Comparison of ENCODE assay signal across 10 cellular contexts in genomic region chr15:44550256-44550655, GRCh38. TPM values are rescaled to one million over a fixed set of nuclear protein-coding genes. Genes with fewer than 3 reads are reported as not detected.
A peak's percentile ranks its signal among the peaks of the same experiment; 100 is the strongest.
DNase-seq lines count a peak whose midpoint lies in the region; ATAC-seq, FAIRE-seq and TF ChIP-seq lines count a peak whose summit lies in the region.
"Had no signal": no experiment of that assay in that cellular context is flagged by ENCODE, and none has a peak within 500 bp of the region (broad histone marks: within the 10 kb centered on the region; RNA-seq: fewer than 3 reads in every experiment).

No MANE protein-coding gene starts in this region.

- TF ChIP-seq RAD21 in A549 (conservative IDR thresholded peaks at IDR 0.05 in 1 of 2, IDR thresholded peaks at IDR 0.05 in 1 of 2) = no peak

- TF ChIP-seq EP300 in A549 (IDR thresholded peaks at IDR 0.05) = no peak
- no peak for TF ChIP-seq EP300 in tibial nerve (IDR thresholded peaks at IDR 0.05)

- no peak for TF ChIP-seq POLR2A in A549 (IDR thresholded peaks at IDR 0.05; ENCODE audit: low read length)
- TF ChIP-seq POLR2A in tibial nerve (IDR thresholded peaks at IDR 0.05) = no peak

- H3K4me1 ChIP-seq in A549 = 0 out of 3 replicates have a peak, but pooled peaks cover 4% of the 10 kb centered on the region
- no peaks in the 10 kb centered on the region for H3K4me1 ChIP-seq in hepatocyte (ENCODE audit: insufficient read depth)
- peaks cover 0 to 17% (median 4%) of the 10 kb centered on the region in 4 donors for H3K4me1 ChIP-seq in tibial nerve

- H3K27ac Mint-ChIP-seq in activated T-cell treated with anti-CD3 and anti-CD28 coated beads, Interleukin-2, amount 50 U/mL, for 72 hours = no peak overlapping the region

- ATAC-seq in A549 (peak; percentile 64 to 84; a peak in 4 of 6 replicates), HG03432 (IDR thresholded peaks at IDR 0.05; ENCODE audit: unreplicated experiment) (no peak), GM21529 (IDR thresholded peaks at IDR 0.05; ENCODE audit: unreplicated experiment) (no peak)
- no peak for ATAC-seq in activated T-cell treated with anti-CD3 and anti-CD28 coated beads, Interleukin-2, amount 50 U/mL, for 72 hours (replicated peaks in 1 of 2)

- peaks cover 21% of the 10 kb centered on the region for H4K20me1 ChIP-seq in hepatocyte (ENCODE audit: insufficient read depth, poor library complexity, severe bottlenecking)

- H3K27ac ChIP-seq in A549 (no peak overlapping the region), hepatocyte (no peak overlapping the region), tibial nerve (no peak overlapping the region)

- no peak overlapping the region for H2AFZ ChIP-seq in hepatocyte

- H3K9me2 ChIP-seq in hepatocyte (replicated peaks; ENCODE audit: insufficient read depth) = no peaks in the 10 kb centered on the region

- POLR2A ChIA-PET in A549 (lab: Yijun Ruan, JAX) = interaction anchor here (1.1 kb wide), 1 partner anchor 13 kb away, joined by 3 read pairs; the partner anchor contains the start of gene EIF3J

- peaks cover 4% of the 10 kb centered on the region; the same call in 1 of the 2 replicates for H3K36me3 ChIP-seq in GM06990 (ENCODE audit: control insufficient read depth, insufficient read depth, low read length)
- no peaks in the 10 kb centered on the region for H3K36me3 ChIP-seq in hepatocyte (replicated peaks; ENCODE audit: insufficient read depth, low read depth)
- H3K36me3 ChIP-seq in tibial nerve = peaks cover 0 to 57% (median 7%) of the 10 kb centered on the region in 3 donors

- H3K9me3 ChIP-seq in A549 (no peaks in the 10 kb centered on the region), hepatocyte (ENCODE audit: low read depth) (no peaks in the 10 kb centered on the region), tibial nerve (no peaks in the 10 kb centered on the region)

- CTCF ChIA-PET in A549 (lab: Yijun Ruan, JAX) = interaction anchor here (0.6 to 1.6 kb wide), 8 partner anchors 9 to 223 kb away, joined by 3 to 8 read pairs (median 3); no protein-coding TSS in a partner anchor

- H3K27me3 ChIP-seq in GM06990 (replicated peaks; ENCODE audit: control insufficient read depth, insufficient read depth, low read length) (no peaks in the 10 kb centered on the region), hepatocyte (no peaks in the 10 kb centered on the region), tibial nerve (no peaks in the 10 kb centered on the region)

- DNase-seq in A549 (ENCODE audit: low read depth in 1 of 2, low spot score in 1 of 2) (peak in 1 of 2 experiments; percentile 52), GM06990 (ENCODE audit: extremely low read depth, insufficient read length) (no peak), hepatocyte (ENCODE audit: low spot score) (no peak), tibial nerve (ENCODE audit: low spot score in 2 of 2) (no peak)
- DNase-seq in activated T-cell treated with anti-CD3 and anti-CD28 coated beads, Interleukin-2, amount 50 U/mL, for 72 hours = no peak
- DNase-seq: stimulated activated CD4-positive, alpha-beta T cell treated with anti-CD3 and anti-CD28 coated beads, Interleukin-4, amount 100 ng/mL, for 4 hours had no signal

- H3K4me1 Mint-ChIP-seq in activated T-cell treated with anti-CD3 and anti-CD28 coated beads, Interleukin-2, amount 50 U/mL, for 72 hours (ENCODE audit: low read depth) = peaks cover 50% of the 10 kb centered on the region

- H3K79me2 ChIP-seq in hepatocyte = peaks cover 70% of the 10 kb centered on the region

- 34% methylated on average over 3 of the region's 3 CpGs for WGBS in A549 (ENCODE audit: missing lambda C conversion rate)
- WGBS in hepatocyte (ENCODE audit: low lambda C conversion rate, missing lambda C conversion rate) = 79% methylated on average over 3 of the region's 3 CpGs
- 32 to 33% methylated on average over 3 of the region's 3 CpGs for WGBS in tibial nerve, 2 donors

- H3K9me3 Mint-ChIP-seq in activated T-cell treated with anti-CD3 and anti-CD28 coated beads, Interleukin-2, amount 50 U/mL, for 72 hours = no peaks in the 10 kb centered on the region

- H3K4me3 ChIP-seq in A549 = no peak overlapping the region
- no peak overlapping the region for H3K4me3 ChIP-seq in GM06990 (replicated peaks; ENCODE audit: low read depth, low read length)
- no peak overlapping the region for H3K4me3 ChIP-seq in WI38 (ENCODE audit: low read depth, low read length)
- H3K4me3 ChIP-seq in hepatocyte = no peak overlapping the region
- H3K4me3 ChIP-seq in tibial nerve = no peak overlapping the region

- TF ChIP-seq CTCF in A549 (IDR thresholded peaks at IDR 0.05) = peak; percentile 28; the same call in 2 of the 3 replicates
- TF ChIP-seq CTCF in GM06990 (IDR thresholded peaks at IDR 0.05; ENCODE audit: insufficient read depth, low read length, poor library complexity, severe bottlenecking) = peak; percentile 19
- TF ChIP-seq CTCF in WI38 (IDR thresholded peaks at IDR 0.05; ENCODE audit: low read depth, low read length) = peak; percentile 28
- peak; percentile 37 for TF ChIP-seq CTCF in hepatocyte (IDR thresholded peaks at IDR 0.05; ENCODE audit: poor library complexity)
- peak in 2 of 5 experiments; percentile 14 to 17 for TF ChIP-seq CTCF in tibial nerve (IDR thresholded peaks at IDR 0.05)

- no peaks in the 10 kb centered on the region for H3K27me3 Mint-ChIP-seq in activated T-cell treated with anti-CD3 and anti-CD28 coated beads, Interleukin-2, amount 50 U/mL, for 72 hours (ENCODE audit: low read depth)

- peaks cover 0 to 32% of the 10 kb centered on the region in 2 donors for H3K36me3 Mint-ChIP-seq in activated T-cell treated with anti-CD3 and anti-CD28 coated beads, Interleukin-2, amount 50 U/mL, for 72 hours (ENCODE audit: insufficient read depth in 2 of 2)

- H3K4me2 ChIP-seq in A549 (peak overlapping the region; percentile 21; the same call in 1 of the 3 replicates), hepatocyte (no peak overlapping the region)

- H3K4me3 Mint-ChIP-seq in activated T-cell treated with anti-CD3 and anti-CD28 coated beads, Interleukin-2, amount 50 U/mL, for 72 hours = no peak overlapping the region

- no peak for FAIRE-seq in A549 (lab: Jason Lieb, UNC)
- FAIRE-seq: GM18507 had no signal

TF ChIP-seq in A549, 52 proteins besides CTCF, POLR2A, EP300 and RAD21:
- TF ChIP-seq SREBF2 (IDR thresholded peaks at IDR 0.05) (no peak), HEYL (CRISPR knock-in tag; IDR thresholded peaks at IDR 0.05) (no peak), CHD2 (IDR thresholded peaks at IDR 0.05; ENCODE audit: low read length, partially characterized antibody) (no peak), BHLHE40 (IDR thresholded peaks at IDR 0.05; ENCODE audit: low read depth, low read length) (no peak), FOXS1 (CRISPR knock-in tag; IDR thresholded peaks at IDR 0.05) (no peak), RNF2 (IDR thresholded peaks at IDR 0.05; ENCODE audit: borderline replicate concordance, low read depth) (no peak), JUNB (IDR thresholded peaks at IDR 0.05) (no peak)

RNA-seq across cellular contexts. Expression of gene EIF3J, which starts 13.3 kb away (rescaled TPM):
- polyA plus RNA-seq in A549 (2011; rRNA removed) (91.3 and 114 TPM in 2 replicates), A549 (2017; fragmentation: RNase III; extraction: RNeasy Plus Mini Kit Qiagen cat#74134 plus additional on column Dnase treatment) (88.5 to 107 TPM (median 90.6 TPM) in 3 replicates), hepatocyte (29.2 and 33.9 TPM in 2 replicates)
- polyA plus RNA-seq in A549 (2012; cell fraction: cytosol; rRNA removed) = 32.7 and 33.0 TPM in 2 replicates
- 8.7 and 11.4 TPM in 2 replicates for polyA plus RNA-seq in A549 (2012; cell fraction: nucleus; rRNA removed)
- 20.6 and 23.1 TPM in 2 replicates for polyA minus RNA-seq in A549 (2011; rRNA and poly(A)+ RNA removed)
- total RNA-seq in hepatocyte (46.4 and 52.9 TPM in 2 replicates), tibial nerve (10 to 100 TPM; 53.6 to 93.6 (median 74.7) TPM)
- 10 to 100 TPM; 61.1 to 64.9 TPM for total RNA-seq in activated T-cell treated with anti-CD3 and anti-CD28 coated beads, Interleukin-2, amount 50 U/mL, for 72 hours

Comparison
In these comparisons a context has a peak if more than half of its experiments do, and no peak if none do; other contexts are left out.
1. ATAC-seq: peak in A549 (2 of 2); none in HG03432 (single experiment), GM21529 (single experiment) and activated T-cell treated with anti-CD3 and anti-CD28 coated beads, Interleukin-2, amount 50 U/mL, for 72 hours (0 of 2).